ENCODE assay signal across 28 cellular contexts in the genomic region with DNA sequence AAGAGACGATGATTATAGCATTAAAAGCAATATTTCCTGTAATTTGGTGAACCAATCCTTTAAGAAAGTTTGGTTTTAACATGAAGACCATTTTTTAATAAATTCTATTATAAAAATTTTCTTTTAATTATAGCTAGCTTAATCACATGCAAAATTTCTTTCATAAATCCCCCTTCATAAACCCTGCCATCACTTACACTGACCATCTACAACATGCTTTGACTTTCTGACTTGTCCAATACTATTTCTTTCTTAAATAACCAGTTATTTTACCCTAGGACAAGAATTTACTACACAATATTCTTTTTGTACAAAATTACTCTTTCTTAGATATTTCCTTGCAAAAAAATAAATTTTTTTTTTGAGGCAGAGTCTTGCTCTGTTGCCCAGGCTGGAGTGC.
DNase-seq lines count a peak whose midpoint lies in the region; ATAC-seq and TF ChIP-seq lines count a peak whose summit lies in the region.
"Had no signal": no experiment of that assay in that cellular context is flagged by ENCODE, and none has a peak within 500 bp of the region (broad histone marks: within the 10 kb centered on the region; RNA-seq: fewer than 3 reads in every experiment).

No MANE protein-coding gene starts in this region.

- no peak overlapping the region for H3K4me2 ChIP-seq in GM23338
- H3K4me2 ChIP-seq: BLaER1 treated with 17β-estradiol and CSF1 and Interleukin-3, amounts not matched to agents 10 nM and 100 nM; neural progenitor cell; SK-N-SH had no signal

- H3K4me1 ChIP-seq in GM23338 (ENCODE audit: insufficient read depth): no peaks in the 10 kb centered on the region
- H3K4me1 ChIP-seq: BLaER1 treated with 17β-estradiol and CSF1 and Interleukin-3, amounts not matched to agents 10 nM and 100 nM; neural progenitor cell; pancreas had no signal

- no peak for ATAC-seq in GM23338
- no peak for ATAC-seq in activated naive CD4-positive, alpha-beta T cell treated with anti-CD3 and anti-CD28 coated beads, Interleukin-2, amount 50 U/mL, for 72 hours
- ATAC-seq: left ventricle myocardium superior; pancreas; Right ventricle myocardium inferior; stimulated activated naive B cell treated with anti-CD40 and anti-IgM and Interleukin-4, amounts not matched to agents 10 μg/mL and 1 μg/mL and 100 μg/mL, for 72 hours had no signal

- H3K36me3 ChIP-seq in GM23338 (ENCODE audit: insufficient read depth): peaks cover 20% of the 10 kb centered on the region
- H3K36me3 ChIP-seq: BLaER1 treated with 17β-estradiol and CSF1 and Interleukin-3, amounts not matched to agents 10 nM and 100 nM; neural progenitor cell; pancreas had no signal

- H2AFZ ChIP-seq in GM23338: no peak overlapping the region
- H2AFZ ChIP-seq: neural progenitor cell had no signal

- no peaks in the 10 kb centered on the region for H3K4me1 Mint-ChIP-seq in GM23338
- H3K4me1 Mint-ChIP-seq: brain; neural progenitor cell; stimulated activated naive B cell treated with anti-CD40 and anti-IgM and Interleukin-4, amounts not matched to agents 10 μg/mL and 1 μg/mL and 100 μg/mL, for 72 hours had no signal

- H3F3A ChIP-seq in GM23338 (replicated peaks; ENCODE audit: low read depth): no peaks in the 10 kb centered on the region

- no peaks in the 10 kb centered on the region for H3K27me3 Mint-ChIP-seq in GM23338 (ENCODE audit: insufficient read depth, low read depth, poor library complexity)
- H3K27me3 Mint-ChIP-seq: stimulated activated naive B cell treated with anti-CD40 and anti-IgM and Interleukin-4, amounts not matched to agents 10 μg/mL and 1 μg/mL and 100 μg/mL, for 72 hours had no signal

- H3K9me3 Mint-ChIP-seq in GM23338: peaks cover 70% of the 10 kb centered on the region
- peaks cover 25 to 28% of the 10 kb centered on the region in 2 donors for H3K9me3 Mint-ChIP-seq in activated naive CD4-positive, alpha-beta T cell treated with anti-CD3 and anti-CD28 coated beads, Interleukin-2, amount 50 U/mL, for 72 hours

- H3K27me3 ChIP-seq in GM23338 (ENCODE audit: insufficient read depth): no peaks in the 10 kb centered on the region
- H3K27me3 ChIP-seq: BLaER1 treated with 17β-estradiol and CSF1 and Interleukin-3, amounts not matched to agents 10 nM and 100 nM; neural progenitor cell; pancreas had no signal

- no peak overlapping the region for H3K4me3 Mint-ChIP-seq in GM23338
- H3K4me3 Mint-ChIP-seq: brain; neural progenitor cell; stimulated activated naive B cell treated with anti-CD40 and anti-IgM and Interleukin-4, amounts not matched to agents 10 μg/mL and 1 μg/mL and 100 μg/mL, for 72 hours; T-helper 1 cell treated with Interleukin-12 subunit alpha and Interleukin-12 subunit beta and Interleukin-4 antibody, amounts not matched to agents 30 μg/mL and 1 μg/mL, for 36 hours had no signal

- H3K36me3 Mint-ChIP-seq in GM23338 (ENCODE audit: low read depth): peaks cover 63% of the 10 kb centered on the region
- peaks cover 6 to 10% of the 10 kb centered on the region in 2 donors for H3K36me3 Mint-ChIP-seq in activated naive CD4-positive, alpha-beta T cell treated with anti-CD3 and anti-CD28 coated beads, Interleukin-2, amount 50 U/mL, for 72 hours
- H3K36me3 Mint-ChIP-seq: brain; stimulated activated naive B cell treated with anti-CD40 and anti-IgM and Interleukin-4, amounts not matched to agents 10 μg/mL and 1 μg/mL and 100 μg/mL, for 72 hours had no signal

- H3K79me2 ChIP-seq in GM23338 (replicated peaks; ENCODE audit: insufficient read depth): no peaks in the 10 kb centered on the region

- TF ChIP-seq CTCF in GM23338 (conservative IDR thresholded peaks at IDR 0.05; ENCODE audit: low read depth in 2 of 2) (no peak), fibroblast of pulmonary artery (IDR thresholded peaks at IDR 0.05; ENCODE audit: low read length, missing control alignments) (no peak)

- H3K27ac Mint-ChIP-seq in GM23338: no peak overlapping the region
- H3K27ac Mint-ChIP-seq in activated naive CD4-positive, alpha-beta T cell treated with anti-CD3 and anti-CD28 coated beads, Interleukin-2, amount 50 U/mL, for 72 hours: no peak overlapping the region
- H3K27ac Mint-ChIP-seq: brain; neural progenitor cell; stimulated activated naive B cell treated with anti-CD40 and anti-IgM and Interleukin-4, amounts not matched to agents 10 μg/mL and 1 μg/mL and 100 μg/mL, for 72 hours; T-helper 1 cell treated with Interleukin-12 subunit alpha and Interleukin-12 subunit beta and Interleukin-4 antibody, amounts not matched to agents 30 μg/mL and 1 μg/mL, for 36 hours had no signal

- no peaks in the 10 kb centered on the region for H4K20me1 ChIP-seq in GM23338 (replicated peaks; ENCODE audit: insufficient read depth)
- H4K20me1 ChIP-seq: BLaER1 treated with 17β-estradiol and CSF1 and Interleukin-3, amounts not matched to agents 10 nM and 100 nM had no signal

- H3K4me3 ChIP-seq in GM23338: no peak overlapping the region
- no peak overlapping the region for H3K4me3 ChIP-seq in fibroblast of pulmonary artery (replicated peaks; ENCODE audit: low read depth, low read length)
- H3K4me3 ChIP-seq: neural progenitor cell, pancreas, skin epidermis had no signal

- DNase-seq in GM23338 (ENCODE audit: low spot score) (peak; percentile 7), LHCN-M2 (ENCODE audit: low read depth) (peak; percentile 6), amniotic epithelial cell (ENCODE audit: low read depth) (peak; percentile 1), fibroblast of pulmonary artery (ENCODE audit: low read depth) (peak; percentile 1), COLO668 (lab: John Stamatoyannopoulos, UW; ENCODE audit: unreplicated experiment) (no peak)
- no peak for DNase-seq in activated naive CD4-positive, alpha-beta T cell treated with anti-CD3 and anti-CD28 coated beads, Interleukin-2, amount 50 U/mL, for 72 hours (ENCODE audit: low spot score in 2 of 2)
- DNase-seq in activated naive CD4-positive, alpha-beta T cell treated with Interleukin-2 at 50 U/mL for 16 hours: no peak
- DNase-seq: activated T-cell treated with anti-CD3 and anti-CD28 coated beads, Interleukin-2, amount 50 U/mL, for 48 hours; COR-L47; DND-41; glutamatergic neuron; IMR-90; left ventricle myocardium superior; NCI-H1436 treated with DMSO at 0.1 percent for 48 hours; NCI-H2107; NCI-H345; NCI-H774; pancreas; SK-N-SH; stimulated activated naive B cell treated with anti-CD40 and anti-IgM and Interleukin-4, amounts not matched to agents 10 μg/mL and 1 μg/mL and 100 μg/mL, for 72 hours; substantia nigra; trophoblast cell had no signal

- H3K9me2 ChIP-seq in GM23338 (ENCODE audit: insufficient read depth): no peaks in the 10 kb centered on the region
- H3K9me2 ChIP-seq: SK-N-SH had no signal

- no peak overlapping the region for H3K27ac ChIP-seq in GM23338 (ENCODE audit: low read depth)
- H3K27ac ChIP-seq: BLaER1 treated with 17β-estradiol and CSF1 and Interleukin-3, amounts not matched to agents 10 nM and 100 nM; neural progenitor cell; pancreas; skin epidermis had no signal

TF ChIP-seq in GM23338, 12 proteins besides CTCF, POLR2A, EP300 and RAD21 (continues in another document):
- TF ChIP-seq POLR2AphosphoS5 (IDR thresholded peaks at IDR 0.05; ENCODE audit: low read depth) (no peak), STAT1 (IDR thresholded peaks at IDR 0.05; ENCODE audit: unreplicated experiment) (no peak), ZNF331 (CRISPR knock-in tag; IDR thresholded peaks at IDR 0.05; ENCODE audit: low read depth) (no peak), CREB1 (CRISPR knock-in tag; IDR thresholded peaks at IDR 0.05; ENCODE audit: low read depth) (no peak), JUNB (IDR thresholded peaks at IDR 0.05; ENCODE audit: unreplicated experiment) (no peak), EZH2phosphoT487 (IDR thresholded peaks at IDR 0.05; ENCODE audit: unreplicated experiment) (no peak), NANOG (IDR thresholded peaks at IDR 0.05; ENCODE audit: borderline replicate concordance) (no peak), ZNF114 (CRISPR knock-in tag; IDR thresholded peaks at IDR 0.05) (no peak)
- TF ChIP-seq, protein P1, sequence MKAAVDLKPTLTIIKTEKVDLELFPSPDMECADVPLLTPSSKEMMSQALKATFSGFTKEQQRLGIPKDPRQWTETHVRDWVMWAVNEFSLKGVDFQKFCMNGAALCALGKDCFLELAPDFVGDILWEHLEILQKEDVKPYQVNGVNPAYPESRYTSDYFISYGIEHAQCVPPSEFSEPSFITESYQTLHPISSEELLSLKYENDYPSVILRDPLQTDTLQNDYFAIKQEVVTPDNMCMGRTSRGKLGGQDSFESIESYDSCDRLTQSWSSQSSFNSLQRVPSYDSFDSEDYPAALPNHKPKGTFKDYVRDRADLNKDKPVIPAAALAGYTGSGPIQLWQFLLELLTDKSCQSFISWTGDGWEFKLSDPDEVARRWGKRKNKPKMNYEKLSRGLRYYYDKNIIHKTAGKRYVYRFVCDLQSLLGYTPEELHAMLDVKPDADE (IDR thresholded peaks at IDR 0.05): no peak
- TF ChIP-seq, protein P2, sequence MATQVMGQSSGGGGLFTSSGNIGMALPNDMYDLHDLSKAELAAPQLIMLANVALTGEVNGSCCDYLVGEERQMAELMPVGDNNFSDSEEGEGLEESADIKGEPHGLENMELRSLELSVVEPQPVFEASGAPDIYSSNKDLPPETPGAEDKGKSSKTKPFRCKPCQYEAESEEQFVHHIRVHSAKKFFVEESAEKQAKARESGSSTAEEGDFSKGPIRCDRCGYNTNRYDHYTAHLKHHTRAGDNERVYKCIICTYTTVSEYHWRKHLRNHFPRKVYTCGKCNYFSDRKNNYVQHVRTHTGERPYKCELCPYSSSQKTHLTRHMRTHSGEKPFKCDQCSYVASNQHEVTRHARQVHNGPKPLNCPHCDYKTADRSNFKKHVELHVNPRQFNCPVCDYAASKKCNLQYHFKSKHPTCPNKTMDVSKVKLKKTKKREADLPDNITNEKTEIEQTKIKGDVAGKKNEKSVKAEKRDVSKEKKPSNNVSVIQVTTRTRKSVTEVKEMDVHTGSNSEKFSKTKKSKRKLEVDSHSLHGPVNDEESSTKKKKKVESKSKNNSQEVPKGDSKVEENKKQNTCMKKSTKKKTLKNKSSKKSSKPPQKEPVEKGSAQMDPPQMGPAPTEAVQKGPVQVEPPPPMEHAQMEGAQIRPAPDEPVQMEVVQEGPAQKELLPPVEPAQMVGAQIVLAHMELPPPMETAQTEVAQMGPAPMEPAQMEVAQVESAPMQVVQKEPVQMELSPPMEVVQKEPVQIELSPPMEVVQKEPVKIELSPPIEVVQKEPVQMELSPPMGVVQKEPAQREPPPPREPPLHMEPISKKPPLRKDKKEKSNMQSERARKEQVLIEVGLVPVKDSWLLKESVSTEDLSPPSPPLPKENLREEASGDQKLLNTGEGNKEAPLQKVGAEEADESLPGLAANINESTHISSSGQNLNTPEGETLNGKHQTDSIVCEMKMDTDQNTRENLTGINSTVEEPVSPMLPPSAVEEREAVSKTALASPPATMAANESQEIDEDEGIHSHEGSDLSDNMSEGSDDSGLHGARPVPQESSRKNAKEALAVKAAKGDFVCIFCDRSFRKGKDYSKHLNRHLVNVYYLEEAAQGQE (IDR thresholded peaks at IDR 0.05; ENCODE audit: unreplicated experiment): no peak

Comparison
In these comparisons a context has a peak if more than half of its experiments do, and no peak if none do; other contexts are left out.
1. DNase-seq: peak in GM23338 (single experiment), LHCN-M2 (single experiment), amniotic epithelial cell (single experiment) and fibroblast of pulmonary artery (single experiment); none in COLO668 (single experiment), activated naive CD4-positive, alpha-beta T cell treated with anti-CD3 and anti-CD28 coated beads, Interleukin-2, amount 50 U/mL, for 72 hours (0 of 2) and activated naive CD4-positive, alpha-beta T cell treated with Interleukin-2 at 50 U/mL for 16 hours (single experiment).